ENCODE assay signal across 8 cellular contexts in genomic region chr9:113548221-113549041, GRCh38.
DNase-seq lines count a peak whose midpoint lies in the region; FAIRE-seq and TF ChIP-seq lines count a peak whose summit lies in the region.

No MANE protein-coding gene starts in this region.

- no peak overlapping the region for H3K4me3 ChIP-seq in BLaER1
- no peak overlapping the region for H3K4me3 ChIP-seq in MM.1S (ENCODE audit: low read length)
- no peak overlapping the region for H3K4me3 ChIP-seq in small intestine (ENCODE audit: low read depth in 1 of 2, low read length in 2 of 2)

- H3K9me2 ChIP-seq in MM.1S (replicated peaks; ENCODE audit: insufficient read depth, low read length): no peaks in the 10 kb centered on the region

- H3K27ac ChIP-seq in BLaER1 (peak overlapping the region; percentile 81), MM.1S (ENCODE audit: low read length) (peak overlapping the region; percentile 63; the same call in 1 of the 2 replicates), angular gyrus (ENCODE audit: low read depth, low read length) (peak overlapping the region; percentile 67), small intestine (ENCODE audit: low read depth in 1 of 2, low read length in 1 of 2) (peak overlapping the region; percentile 24 to 78)

- H3K9me3 ChIP-seq in BLaER1: no peaks in the 10 kb centered on the region
- H3K9me3 ChIP-seq in MM.1S (replicated peaks; ENCODE audit: insufficient read depth, low read length): no peaks in the 10 kb centered on the region
- H3K9me3 ChIP-seq in small intestine (ENCODE audit: control insufficient read depth, low read depth): no peaks in the 10 kb centered on the region

- H3K79me2 ChIP-seq in MM.1S (ENCODE audit: low read length): no peaks in the 10 kb centered on the region

- H4K20me1 ChIP-seq in BLaER1 (no peaks in the 10 kb centered on the region), MM.1S (ENCODE audit: insufficient read depth, low read length) (no peaks in the 10 kb centered on the region)

- peak overlapping the region; percentile 92 for H3K4me2 ChIP-seq in BLaER1
- peak overlapping the region; percentile 71 for H3K4me2 ChIP-seq in MM.1S (ENCODE audit: low read depth, low read length)

- H3K4me1 ChIP-seq in BLaER1 (peaks cover 22% of the 10 kb centered on the region), MM.1S (ENCODE audit: low read length) (peaks cover 23% of the 10 kb centered on the region), small intestine (ENCODE audit: control insufficient read depth in 2 of 2, insufficient read depth in 1 of 2, low read depth in 1 of 2, low read length in 1 of 2) (peaks cover 0 to 12% of the 10 kb centered on the region in 2 donors)

- no peaks in the 10 kb centered on the region; the same call in 1 of the 2 replicates for H3F3A ChIP-seq in MM.1S (ENCODE audit: insufficient read depth, low read length)

- TF ChIP-seq CTCF in MM.1S (IDR thresholded peaks at IDR 0.05; ENCODE audit: low read length): no peak

- H3K36me3 ChIP-seq in BLaER1 (no peaks in the 10 kb centered on the region), MM.1S (replicated peaks; ENCODE audit: insufficient read depth, low read length) (no peaks in the 10 kb centered on the region), small intestine (ENCODE audit: control insufficient read depth in 2 of 2, insufficient read depth in 2 of 2, low read length in 2 of 2) (peaks cover 0 to 4% of the 10 kb centered on the region in 2 donors)

- 28 to 34% (median 33%) methylated on average over 11 of the region's 11 CpGs for WGBS in small intestine, 3 donors

- DNase-seq in MM.1S (peak; percentile 74), iris pigment epithelial cell (ENCODE audit: low read depth) (peak; percentile 83), small intestine (no peak), SIG-M5 treated with dmso at 0.1 percent for 504 hours (lab: John Stamatoyannopoulos, UW; ENCODE audit: unreplicated experiment) (no peak), NCI-H146 treated with DMSO at 0.1 percent for 48 hours (lab: John Stamatoyannopoulos, UW; ENCODE audit: unreplicated experiment) (no peak), GM19238 (ENCODE audit: insufficient read length, low spot score) (no peak)

- no peak for FAIRE-seq in small intestine (lab: Jason Lieb, UNC)

- peak overlapping the region; percentile 35; the same call in 1 of the 2 replicates for H2AFZ ChIP-seq in MM.1S (ENCODE audit: low read length)

- H3K27me3 ChIP-seq in BLaER1 (no peaks in the 10 kb centered on the region), MM.1S (replicated peaks; ENCODE audit: insufficient read depth, low read length) (no peaks in the 10 kb centered on the region), small intestine (ENCODE audit: control insufficient read depth in 2 of 2, insufficient read depth in 2 of 2, low read length in 2 of 2) (no peaks in the 10 kb centered on the region)

- H3K9ac ChIP-seq in BLaER1 (peak overlapping the region; percentile 75), MM.1S (ENCODE audit: low read length) (peak overlapping the region; percentile 35; the same call in 1 of the 2 replicates)

Comparison
In these comparisons a context has a peak if more than half of its experiments do, and no peak if none do; other contexts are left out.
1. DNase-seq: peak in MM.1S (single experiment) and iris pigment epithelial cell (single experiment); none in small intestine (single experiment), SIG-M5 treated with dmso at 0.1 percent for 504 hours (single experiment), NCI-H146 treated with DMSO at 0.1 percent for 48 hours (single experiment) and GM19238 (single experiment).
2. Peak in every context shown above with its lines, with median percentiles within 50 percentile points of each other: H3K27ac ChIP-seq.